ENCODE assay signal across 21 cellular contexts in genomic region chr1:219676012-219676770, GRCh38.
DNase-seq lines count a peak whose midpoint lies in the region; ATAC-seq and TF ChIP-seq lines count a peak whose summit lies in the region.
"Had no signal": no experiment of that assay in that cellular context is flagged by ENCODE, and none has a peak within 500 bp of the region (broad histone marks: within the 10 kb centered on the region; RNA-seq: fewer than 3 reads in every experiment).

No MANE protein-coding gene starts in this region.

- H3K27me3 ChIP-seq in suprapubic skin (no peaks in the 10 kb centered on the region), gastrocnemius medialis (no peaks in the 10 kb centered on the region)
- H3K27me3 ChIP-seq: BLaER1 had no signal

- intact Hi-C loops in gastrocnemius medialis (cut with DNase I; ENCODE audit: low total_unique reads): no loop called here

- H3K9me3 ChIP-seq in suprapubic skin: no peaks in the 10 kb centered on the region
- H3K9me3 ChIP-seq in gastrocnemius medialis: no peaks in the 10 kb centered on the region
- H3K9me3 ChIP-seq: BLaER1 had no signal

- H3K36me3 ChIP-seq in suprapubic skin (no peaks in the 10 kb centered on the region), gastrocnemius medialis (no peaks in the 10 kb centered on the region)
- H3K36me3 ChIP-seq: BLaER1 had no signal

- DNase-seq in DMS 273 (lab: John Stamatoyannopoulos, UW; ENCODE audit: unreplicated experiment): peak; percentile 30
- DNase-seq in DMS 273 treated with DMSO at 0.1 percent for 48 hours (lab: John Stamatoyannopoulos, UW): no peak
- DNase-seq in astrocyte of the spinal cord (ENCODE audit: low read depth, low spot score): peak; percentile 88
- peak; percentile 85 for DNase-seq in fibroblast of peridontal ligament (ENCODE audit: extremely low read depth)
- no peak for DNase-seq in suprapubic skin (ENCODE audit: low spot score in 2 of 2)
- no peak for DNase-seq in gastrocnemius medialis
- no peak for DNase-seq in HT-29 (ENCODE audit: low spot score)
- DNase-seq: CD8-positive, alpha-beta memory T cell; KG1; NCI-H1092 treated with DMSO at 0.1 percent for 48 hours; NCI-H187; NCI-H510A; NCI-H82 had no signal

- ATAC-seq in gastrocnemius medialis: no peak
- ATAC-seq in HG03571 (IDR thresholded peaks at IDR 0.05; ENCODE audit: unreplicated experiment): no peak
- ATAC-seq: HCT116, Panc1, Right ventricle myocardium inferior had no signal

- no peaks in the 10 kb centered on the region for H3K4me1 ChIP-seq in suprapubic skin
- H3K4me1 ChIP-seq in gastrocnemius medialis: peaks cover 0 to 9% of the 10 kb centered on the region in 2 donors
- H3K4me1 ChIP-seq: BLaER1 had no signal

- in situ Hi-C loops in astrocyte of the spinal cord (cut with HindIII; ENCODE audit: low sequenced_read_pairs) (no loop called here), gastrocnemius medialis (cut with MboI; ENCODE audit: low sequenced_read_pairs in 4 of 4) (no loop called here)

- no peak for TF ChIP-seq CTCF in astrocyte of the spinal cord (IDR thresholded peaks at IDR 0.05; ENCODE audit: low read depth, low read length)
- TF ChIP-seq CTCF in suprapubic skin (IDR thresholded peaks at IDR 0.05): no peak
- no peak for TF ChIP-seq CTCF in gastrocnemius medialis (IDR thresholded peaks at IDR 0.05 in 4 of 5, conservative IDR thresholded peaks at IDR 0.05 in 1 of 5)

- no peak overlapping the region for H3K4me3 ChIP-seq in astrocyte of the spinal cord (ENCODE audit: low read depth, low read length)
- no peak overlapping the region for H3K4me3 ChIP-seq in suprapubic skin
- H3K4me3 ChIP-seq in gastrocnemius medialis: no peak overlapping the region
- H3K4me3 ChIP-seq: BLaER1, SK-N-MC had no signal

- no peak for TF ChIP-seq POLR2A in suprapubic skin (IDR thresholded peaks at IDR 0.05)
- TF ChIP-seq POLR2A in gastrocnemius medialis (IDR thresholded peaks at IDR 0.05): no peak

- no peak for TF ChIP-seq EP300 in suprapubic skin (IDR thresholded peaks at IDR 0.05)

- WGBS in suprapubic skin: 39% methylated on average over 8 of the region's 8 CpGs

- peak overlapping the region; percentile 47 for H3K27ac ChIP-seq in suprapubic skin
- no peak overlapping the region for H3K27ac ChIP-seq in gastrocnemius medialis
- H3K27ac ChIP-seq: 22Rv1, BLaER1, HL-60, SK-N-MC had no signal

Comparison
In these comparisons a context has a peak if more than half of its experiments do, and no peak if none do; other contexts are left out.
1. DNase-seq: peak in DMS 273 (single experiment), astrocyte of the spinal cord (single experiment) and fibroblast of peridontal ligament (single experiment); none in DMS 273 treated with DMSO at 0.1 percent for 48 hours (single experiment), suprapubic skin (0 of 2), gastrocnemius medialis (0 of 2) and HT-29 (single experiment).